Comparison of ENCODE assay signal across 1 cellular context in the genomic region with DNA sequence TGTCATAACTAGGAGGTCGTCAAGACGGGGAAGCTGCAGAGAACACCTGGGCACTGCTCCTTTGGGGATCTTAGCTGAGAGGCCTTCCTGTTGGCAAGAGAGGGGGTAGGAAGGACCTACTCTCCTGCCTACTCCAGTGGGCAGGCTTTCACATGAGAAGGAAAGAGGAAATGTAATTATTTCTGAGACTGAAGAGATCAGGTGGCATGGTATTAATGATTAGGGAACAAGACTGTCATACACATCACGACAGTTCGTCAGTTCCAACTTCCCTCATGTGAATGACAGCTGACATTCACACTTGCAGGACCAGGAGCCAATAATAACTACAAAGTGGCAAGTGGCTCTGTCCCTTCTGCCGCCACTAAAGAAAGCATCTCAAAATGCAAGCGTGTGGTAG.
TF ChIP-seq lines count a peak whose summit lies in the region.

No MANE protein-coding gene starts in this region.

TF ChIP-seq in GM23338, 12 proteins besides CTCF, POLR2A, EP300 and RAD21 (continued from another document):
- TF ChIP-seq, protein P1, sequence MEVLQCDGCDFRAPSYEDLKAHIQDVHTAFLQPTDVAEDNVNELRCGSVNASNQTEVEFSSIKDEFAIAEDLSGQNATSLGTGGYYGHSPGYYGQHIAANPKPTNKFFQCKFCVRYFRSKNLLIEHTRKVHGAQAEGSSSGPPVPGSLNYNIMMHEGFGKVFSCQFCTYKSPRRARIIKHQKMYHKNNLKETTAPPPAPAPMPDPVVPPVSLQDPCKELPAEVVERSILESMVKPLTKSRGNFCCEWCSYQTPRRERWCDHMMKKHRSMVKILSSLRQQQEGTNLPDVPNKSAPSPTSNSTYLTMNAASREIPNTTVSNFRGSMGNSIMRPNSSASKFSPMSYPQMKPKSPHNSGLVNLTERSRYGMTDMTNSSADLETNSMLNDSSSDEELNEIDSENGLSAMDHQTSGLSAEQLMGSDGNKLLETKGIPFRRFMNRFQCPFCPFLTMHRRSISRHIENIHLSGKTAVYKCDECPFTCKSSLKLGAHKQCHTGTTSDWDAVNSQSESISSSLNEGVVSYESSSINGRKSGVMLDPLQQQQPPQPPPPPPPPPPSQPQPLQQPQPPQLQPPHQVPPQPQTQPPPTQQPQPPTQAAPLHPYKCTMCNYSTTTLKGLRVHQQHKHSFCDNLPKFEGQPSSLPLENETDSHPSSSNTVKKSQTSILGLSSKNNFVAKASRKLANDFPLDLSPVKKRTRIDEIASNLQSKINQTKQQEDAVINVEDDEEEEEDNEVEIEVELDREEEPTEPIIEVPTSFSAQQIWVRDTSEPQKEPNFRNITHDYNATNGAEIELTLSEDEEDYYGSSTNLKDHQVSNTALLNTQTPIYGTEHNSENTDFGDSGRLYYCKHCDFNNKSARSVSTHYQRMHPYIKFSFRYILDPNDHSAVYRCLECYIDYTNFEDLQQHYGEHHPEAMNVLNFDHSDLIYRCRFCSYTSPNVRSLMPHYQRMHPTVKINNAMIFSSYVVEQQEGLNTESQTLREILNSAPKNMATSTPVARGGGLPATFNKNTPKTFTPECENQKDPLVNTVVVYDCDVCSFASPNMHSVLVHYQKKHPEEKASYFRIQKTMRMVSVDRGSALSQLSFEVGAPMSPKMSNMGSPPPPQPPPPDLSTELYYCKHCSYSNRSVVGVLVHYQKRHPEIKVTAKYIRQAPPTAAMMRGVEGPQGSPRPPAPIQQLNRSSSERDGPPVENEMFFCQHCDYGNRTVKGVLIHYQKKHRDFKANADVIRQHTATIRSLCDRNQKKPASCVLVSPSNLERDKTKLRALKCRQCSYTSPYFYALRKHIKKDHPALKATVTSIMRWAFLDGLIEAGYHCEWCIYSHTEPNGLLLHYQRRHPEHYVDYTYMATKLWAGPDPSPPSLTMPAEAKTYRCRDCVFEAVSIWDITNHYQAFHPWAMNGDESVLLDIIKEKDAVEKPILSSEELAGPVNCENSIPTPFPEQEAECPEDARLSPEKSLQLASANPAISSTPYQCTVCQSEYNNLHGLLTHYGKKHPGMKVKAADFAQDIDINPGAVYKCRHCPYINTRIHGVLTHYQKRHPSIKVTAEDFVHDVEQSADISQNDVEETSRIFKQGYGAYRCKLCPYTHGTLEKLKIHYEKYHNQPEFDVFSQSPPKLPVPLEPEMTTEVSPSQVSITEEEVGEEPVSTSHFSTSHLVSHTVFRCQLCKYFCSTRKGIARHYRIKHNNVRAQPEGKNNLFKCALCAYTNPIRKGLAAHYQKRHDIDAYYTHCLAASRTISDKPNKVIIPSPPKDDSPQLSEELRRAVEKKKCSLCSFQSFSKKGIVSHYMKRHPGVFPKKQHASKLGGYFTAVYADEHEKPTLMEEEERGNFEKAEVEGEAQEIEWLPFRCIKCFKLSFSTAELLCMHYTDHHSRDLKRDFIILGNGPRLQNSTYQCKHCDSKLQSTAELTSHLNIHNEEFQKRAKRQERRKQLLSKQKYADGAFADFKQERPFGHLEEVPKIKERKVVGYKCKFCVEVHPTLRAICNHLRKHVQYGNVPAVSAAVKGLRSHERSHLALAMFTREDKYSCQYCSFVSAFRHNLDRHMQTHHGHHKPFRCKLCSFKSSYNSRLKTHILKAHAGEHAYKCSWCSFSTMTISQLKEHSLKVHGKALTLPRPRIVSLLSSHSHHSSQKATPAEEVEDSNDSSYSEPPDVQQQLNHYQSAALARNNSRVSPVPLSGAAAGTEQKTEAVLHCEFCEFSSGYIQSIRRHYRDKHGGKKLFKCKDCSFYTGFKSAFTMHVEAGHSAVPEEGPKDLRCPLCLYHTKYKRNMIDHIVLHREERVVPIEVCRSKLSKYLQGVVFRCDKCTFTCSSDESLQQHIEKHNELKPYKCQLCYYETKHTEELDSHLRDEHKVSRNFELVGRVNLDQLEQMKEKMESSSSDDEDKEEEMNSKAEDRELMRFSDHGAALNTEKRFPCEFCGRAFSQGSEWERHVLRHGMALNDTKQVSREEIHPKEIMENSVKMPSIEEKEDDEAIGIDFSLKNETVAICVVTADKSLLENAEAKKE (CRISPR knock-in tag; IDR thresholded peaks at IDR 0.05), result no peak
- TF ChIP-seq EZH2 (IDR thresholded peaks at IDR 0.05; ENCODE audit: low read depth, unreplicated experiment), result no peak
- TF ChIP-seq, protein P2, sequence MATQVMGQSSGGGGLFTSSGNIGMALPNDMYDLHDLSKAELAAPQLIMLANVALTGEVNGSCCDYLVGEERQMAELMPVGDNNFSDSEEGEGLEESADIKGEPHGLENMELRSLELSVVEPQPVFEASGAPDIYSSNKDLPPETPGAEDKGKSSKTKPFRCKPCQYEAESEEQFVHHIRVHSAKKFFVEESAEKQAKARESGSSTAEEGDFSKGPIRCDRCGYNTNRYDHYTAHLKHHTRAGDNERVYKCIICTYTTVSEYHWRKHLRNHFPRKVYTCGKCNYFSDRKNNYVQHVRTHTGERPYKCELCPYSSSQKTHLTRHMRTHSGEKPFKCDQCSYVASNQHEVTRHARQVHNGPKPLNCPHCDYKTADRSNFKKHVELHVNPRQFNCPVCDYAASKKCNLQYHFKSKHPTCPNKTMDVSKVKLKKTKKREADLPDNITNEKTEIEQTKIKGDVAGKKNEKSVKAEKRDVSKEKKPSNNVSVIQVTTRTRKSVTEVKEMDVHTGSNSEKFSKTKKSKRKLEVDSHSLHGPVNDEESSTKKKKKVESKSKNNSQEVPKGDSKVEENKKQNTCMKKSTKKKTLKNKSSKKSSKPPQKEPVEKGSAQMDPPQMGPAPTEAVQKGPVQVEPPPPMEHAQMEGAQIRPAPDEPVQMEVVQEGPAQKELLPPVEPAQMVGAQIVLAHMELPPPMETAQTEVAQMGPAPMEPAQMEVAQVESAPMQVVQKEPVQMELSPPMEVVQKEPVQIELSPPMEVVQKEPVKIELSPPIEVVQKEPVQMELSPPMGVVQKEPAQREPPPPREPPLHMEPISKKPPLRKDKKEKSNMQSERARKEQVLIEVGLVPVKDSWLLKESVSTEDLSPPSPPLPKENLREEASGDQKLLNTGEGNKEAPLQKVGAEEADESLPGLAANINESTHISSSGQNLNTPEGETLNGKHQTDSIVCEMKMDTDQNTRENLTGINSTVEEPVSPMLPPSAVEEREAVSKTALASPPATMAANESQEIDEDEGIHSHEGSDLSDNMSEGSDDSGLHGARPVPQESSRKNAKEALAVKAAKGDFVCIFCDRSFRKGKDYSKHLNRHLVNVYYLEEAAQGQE (IDR thresholded peaks at IDR 0.05; ENCODE audit: unreplicated experiment), result no peak
- no peak for TF ChIP-seq POLR2AphosphoS5 (IDR thresholded peaks at IDR 0.05; ENCODE audit: low read depth)
